2 cellular contexts compared by ENCODE assay signal in genomic region chr20:19993937-19994667, GRCh38.
TF ChIP-seq lines count a peak whose summit lies in the region.

No MANE protein-coding gene starts in this region.

TF ChIP-seq in A549, 52 proteins besides CTCF, POLR2A, EP300 and RAD21:
- TF ChIP-seq, protein P1, sequence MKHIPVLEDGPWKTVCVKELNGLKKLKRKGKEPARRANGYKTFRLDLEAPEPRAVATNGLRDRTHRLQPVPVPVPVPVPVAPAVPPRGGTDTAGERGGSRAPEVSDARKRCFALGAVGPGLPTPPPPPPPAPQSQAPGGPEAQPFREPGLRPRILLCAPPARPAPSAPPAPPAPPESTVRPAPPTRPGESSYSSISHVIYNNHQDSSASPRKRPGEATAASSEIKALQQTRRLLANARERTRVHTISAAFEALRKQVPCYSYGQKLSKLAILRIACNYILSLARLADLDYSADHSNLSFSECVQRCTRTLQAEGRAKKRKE (CRISPR knock-in tag; IDR thresholded peaks at IDR 0.05; ENCODE audit: low read depth), result peak; percentile 38; the same call in 1 of the 2 replicates
- TF ChIP-seq HOXA7 (CRISPR knock-in tag; IDR thresholded peaks at IDR 0.05) (no peak), FOSL2 (IDR thresholded peaks at IDR 0.05) (no peak), FOSL2 (CRISPR knock-in tag; IDR thresholded peaks at IDR 0.05) (peak; percentile 42)

TF ChIP-seq in H1, 55 proteins besides CTCF, POLR2A, EP300 and RAD21:
- TF ChIP-seq TBP (IDR thresholded peaks at IDR 0.05; ENCODE audit: low read depth, low read length) (no peak), EGR1 (IDR thresholded peaks at IDR 0.05; ENCODE audit: borderline replicate concordance, low read depth, low read length) (no peak), KDM5A (IDR thresholded peaks at IDR 0.05; ENCODE audit: low read length) (no peak)
- TF ChIP-seq, protein P2, sequence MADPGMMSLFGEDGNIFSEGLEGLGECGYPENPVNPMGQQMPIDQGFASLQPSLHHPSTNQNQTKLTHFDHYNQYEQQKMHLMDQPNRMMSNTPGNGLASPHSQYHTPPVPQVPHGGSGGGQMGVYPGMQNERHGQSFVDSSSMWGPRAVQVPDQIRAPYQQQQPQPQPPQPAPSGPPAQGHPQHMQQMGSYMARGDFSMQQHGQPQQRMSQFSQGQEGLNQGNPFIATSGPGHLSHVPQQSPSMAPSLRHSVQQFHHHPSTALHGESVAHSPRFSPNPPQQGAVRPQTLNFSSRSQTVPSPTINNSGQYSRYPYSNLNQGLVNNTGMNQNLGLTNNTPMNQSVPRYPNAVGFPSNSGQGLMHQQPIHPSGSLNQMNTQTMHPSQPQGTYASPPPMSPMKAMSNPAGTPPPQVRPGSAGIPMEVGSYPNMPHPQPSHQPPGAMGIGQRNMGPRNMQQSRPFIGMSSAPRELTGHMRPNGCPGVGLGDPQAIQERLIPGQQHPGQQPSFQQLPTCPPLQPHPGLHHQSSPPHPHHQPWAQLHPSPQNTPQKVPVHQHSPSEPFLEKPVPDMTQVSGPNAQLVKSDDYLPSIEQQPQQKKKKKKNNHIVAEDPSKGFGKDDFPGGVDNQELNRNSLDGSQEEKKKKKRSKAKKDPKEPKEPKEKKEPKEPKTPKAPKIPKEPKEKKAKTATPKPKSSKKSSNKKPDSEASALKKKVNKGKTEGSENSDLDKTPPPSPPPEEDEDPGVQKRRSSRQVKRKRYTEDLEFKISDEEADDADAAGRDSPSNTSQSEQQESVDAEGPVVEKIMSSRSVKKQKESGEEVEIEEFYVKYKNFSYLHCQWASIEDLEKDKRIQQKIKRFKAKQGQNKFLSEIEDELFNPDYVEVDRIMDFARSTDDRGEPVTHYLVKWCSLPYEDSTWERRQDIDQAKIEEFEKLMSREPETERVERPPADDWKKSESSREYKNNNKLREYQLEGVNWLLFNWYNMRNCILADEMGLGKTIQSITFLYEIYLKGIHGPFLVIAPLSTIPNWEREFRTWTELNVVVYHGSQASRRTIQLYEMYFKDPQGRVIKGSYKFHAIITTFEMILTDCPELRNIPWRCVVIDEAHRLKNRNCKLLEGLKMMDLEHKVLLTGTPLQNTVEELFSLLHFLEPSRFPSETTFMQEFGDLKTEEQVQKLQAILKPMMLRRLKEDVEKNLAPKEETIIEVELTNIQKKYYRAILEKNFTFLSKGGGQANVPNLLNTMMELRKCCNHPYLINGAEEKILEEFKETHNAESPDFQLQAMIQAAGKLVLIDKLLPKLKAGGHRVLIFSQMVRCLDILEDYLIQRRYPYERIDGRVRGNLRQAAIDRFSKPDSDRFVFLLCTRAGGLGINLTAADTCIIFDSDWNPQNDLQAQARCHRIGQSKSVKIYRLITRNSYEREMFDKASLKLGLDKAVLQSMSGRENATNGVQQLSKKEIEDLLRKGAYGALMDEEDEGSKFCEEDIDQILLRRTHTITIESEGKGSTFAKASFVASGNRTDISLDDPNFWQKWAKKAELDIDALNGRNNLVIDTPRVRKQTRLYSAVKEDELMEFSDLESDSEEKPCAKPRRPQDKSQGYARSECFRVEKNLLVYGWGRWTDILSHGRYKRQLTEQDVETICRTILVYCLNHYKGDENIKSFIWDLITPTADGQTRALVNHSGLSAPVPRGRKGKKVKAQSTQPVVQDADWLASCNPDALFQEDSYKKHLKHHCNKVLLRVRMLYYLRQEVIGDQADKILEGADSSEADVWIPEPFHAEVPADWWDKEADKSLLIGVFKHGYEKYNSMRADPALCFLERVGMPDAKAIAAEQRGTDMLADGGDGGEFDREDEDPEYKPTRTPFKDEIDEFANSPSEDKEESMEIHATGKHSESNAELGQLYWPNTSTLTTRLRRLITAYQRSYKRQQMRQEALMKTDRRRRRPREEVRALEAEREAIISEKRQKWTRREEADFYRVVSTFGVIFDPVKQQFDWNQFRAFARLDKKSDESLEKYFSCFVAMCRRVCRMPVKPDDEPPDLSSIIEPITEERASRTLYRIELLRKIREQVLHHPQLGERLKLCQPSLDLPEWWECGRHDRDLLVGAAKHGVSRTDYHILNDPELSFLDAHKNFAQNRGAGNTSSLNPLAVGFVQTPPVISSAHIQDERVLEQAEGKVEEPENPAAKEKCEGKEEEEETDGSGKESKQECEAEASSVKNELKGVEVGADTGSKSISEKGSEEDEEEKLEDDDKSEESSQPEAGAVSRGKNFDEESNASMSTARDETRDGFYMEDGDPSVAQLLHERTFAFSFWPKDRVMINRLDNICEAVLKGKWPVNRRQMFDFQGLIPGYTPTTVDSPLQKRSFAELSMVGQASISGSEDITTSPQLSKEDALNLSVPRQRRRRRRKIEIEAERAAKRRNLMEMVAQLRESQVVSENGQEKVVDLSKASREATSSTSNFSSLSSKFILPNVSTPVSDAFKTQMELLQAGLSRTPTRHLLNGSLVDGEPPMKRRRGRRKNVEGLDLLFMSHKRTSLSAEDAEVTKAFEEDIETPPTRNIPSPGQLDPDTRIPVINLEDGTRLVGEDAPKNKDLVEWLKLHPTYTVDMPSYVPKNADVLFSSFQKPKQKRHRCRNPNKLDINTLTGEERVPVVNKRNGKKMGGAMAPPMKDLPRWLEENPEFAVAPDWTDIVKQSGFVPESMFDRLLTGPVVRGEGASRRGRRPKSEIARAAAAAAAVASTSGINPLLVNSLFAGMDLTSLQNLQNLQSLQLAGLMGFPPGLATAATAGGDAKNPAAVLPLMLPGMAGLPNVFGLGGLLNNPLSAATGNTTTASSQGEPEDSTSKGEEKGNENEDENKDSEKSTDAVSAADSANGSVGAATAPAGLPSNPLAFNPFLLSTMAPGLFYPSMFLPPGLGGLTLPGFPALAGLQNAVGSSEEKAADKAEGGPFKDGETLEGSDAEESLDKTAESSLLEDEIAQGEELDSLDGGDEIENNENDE (IDR thresholded peaks at IDR 0.05; ENCODE audit: insufficient replicate concordance, low read length), result no peak
